8 cellular contexts compared by ENCODE assay signal in genomic region chr3:24963762-24964625, GRCh38.
DNase-seq lines count a peak whose midpoint lies in the region; ATAC-seq and TF ChIP-seq lines count a peak whose summit lies in the region.

No MANE protein-coding gene starts in this region.

- DNase-seq in coronary artery (ENCODE audit: low spot score), result no peak
- DNase-seq in ovary, result no peak
- DNase-seq in T-cell, result no peak
- no peak for DNase-seq in activated CD4-positive, alpha-beta T cell treated with anti-CD3 and anti-CD28 coated beads for 1 hour
- no peak for DNase-seq in UCSD-AML1 (lab: John Stamatoyannopoulos, UW; ENCODE audit: unreplicated experiment)

- H3K4me1 ChIP-seq in Loucy (ENCODE audit: insufficient read depth, low read length, poor library complexity, severe bottlenecking), result no peaks in the 10 kb centered on the region
- no peaks in the 10 kb centered on the region for H3K4me1 ChIP-seq in ovary (ENCODE audit: insufficient read depth)

- TF ChIP-seq POLR2A in ovary (IDR thresholded peaks at IDR 0.05), result no peak

- H3K27me3 ChIP-seq in Loucy (ENCODE audit: insufficient read depth, low read length, poor library complexity, severe bottlenecking), result no peaks in the 10 kb centered on the region
- no peaks in the 10 kb centered on the region for H3K27me3 ChIP-seq in ovary

- H3K27ac ChIP-seq in coronary artery (no peak overlapping the region), ovary (no peak overlapping the region)

- H3K36me3 ChIP-seq in Loucy (ENCODE audit: insufficient read depth, low read length) (no peaks in the 10 kb centered on the region), ovary (no peaks in the 10 kb centered on the region)

- TF ChIP-seq EP300 in ovary (IDR thresholded peaks at IDR 0.05), result no peak

- H3K9me3 ChIP-seq in Loucy (ENCODE audit: insufficient read depth, low read depth, low read length) (no peaks in the 10 kb centered on the region), ovary (no peaks in the 10 kb centered on the region)

- H3K79me2 ChIP-seq in Loucy (ENCODE audit: insufficient read depth, low read length), result no peaks in the 10 kb centered on the region

- H3F3A ChIP-seq in Loucy (ENCODE audit: low read depth), result no peaks in the 10 kb centered on the region

- POLR2A ChIA-PET in T-cell (lab: Charles Lee), result no interaction called here

- H3K4me1 Mint-ChIP-seq in T-cell, result no peaks in the 10 kb centered on the region

- peak overlapping the region; percentile 62; the same call in 1 of the 2 replicates for H2AFZ ChIP-seq in Loucy (ENCODE audit: low read length)

- WGBS in ovary, 3 donors, result 51 to 56% (median 53%) methylated on average over 2 of the region's 2 CpGs

- no peaks in the 10 kb centered on the region for H4K20me1 ChIP-seq in Loucy (ENCODE audit: insufficient read depth, low read length, poor library complexity, severe bottlenecking)

- H3K9ac ChIP-seq in Loucy (ENCODE audit: low read depth, low read length, poor library complexity, severe bottlenecking), result no peak overlapping the region

- no peak overlapping the region for H3K4me2 ChIP-seq in Loucy (ENCODE audit: low read depth, low read length, poor library complexity, severe bottlenecking)

- no peak overlapping the region for H3K4me3 Mint-ChIP-seq in T-cell

- H3K9me3 Mint-ChIP-seq in T-cell, result peaks cover 2 to 9% (median 3%) of the 10 kb centered on the region in 3 donors

- no peaks in the 10 kb centered on the region for H3K27me3 Mint-ChIP-seq in T-cell

- CTCF ChIA-PET in T-cell (lab: Charles Lee), result no interaction called here

- no peak overlapping the region for H3K4me3 ChIP-seq in Loucy (ENCODE audit: low read length, poor library complexity, severe bottlenecking)
- no peak overlapping the region for H3K4me3 ChIP-seq in coronary artery
- no peak overlapping the region for H3K4me3 ChIP-seq in ovary

- ATAC-seq in HG02981 (IDR thresholded peaks at IDR 0.05; ENCODE audit: unreplicated experiment), result no peak
- ATAC-seq in T-cell (replicated peaks in 1 of 4), result no peak

- peak; percentile 36 for TF ChIP-seq CTCF in GM12873 (IDR thresholded peaks at IDR 0.05; ENCODE audit: insufficient read depth, low read depth, low read length, missing control alignments)
- peak; percentile 74 for TF ChIP-seq CTCF in Loucy (conservative IDR thresholded peaks at IDR 0.05; ENCODE audit: low read length)
- TF ChIP-seq CTCF in coronary artery (IDR thresholded peaks at IDR 0.05), result peak; percentile 38
- TF ChIP-seq CTCF in ovary (IDR thresholded peaks at IDR 0.05), result peak in 2 of 3 donors; percentile 20 to 21

- no peaks in the 10 kb centered on the region for H3K36me3 Mint-ChIP-seq in T-cell

- intact Hi-C loops in ovary (cut with DNase I), result loop anchor here in 2 of 4 donors (10.0 kb wide), 1 partner anchor 631 kb away; no protein-coding TSS in a partner anchor

- no peak overlapping the region for H3K27ac Mint-ChIP-seq in T-cell

- H3K9me2 ChIP-seq in Loucy (replicated peaks; ENCODE audit: low read depth, low read length), result no peaks in the 10 kb centered on the region

Comparison
In these comparisons a context has a peak if more than half of its experiments do, and no peak if none do; other contexts are left out.
1. CTCF ChIP-seq: peak in every context shown above with its lines; median percentile 74 in Loucy; 38 in coronary artery; 36 in GM12873; 20 in ovary.